9 cellular contexts compared by ENCODE assay signal in genomic region chr11:120912504-120912903, GRCh38.
DNase-seq lines count a peak whose midpoint lies in the region; ATAC-seq and TF ChIP-seq lines count a peak whose summit lies in the region.
"Had no signal": no experiment of that assay in that cellular context is flagged by ENCODE, and none has a peak within 500 bp of the region (broad histone marks: within the 10 kb centered on the region; RNA-seq: fewer than 3 reads in every experiment).

No MANE protein-coding gene starts in this region.

- H3K27ac ChIP-seq in cardiac muscle cell (no peak overlapping the region), OCI-LY1 (ENCODE audit: low read depth, low read length, poor library complexity, severe bottlenecking) (no peak overlapping the region), upper lobe of right lung (no peak overlapping the region), sigmoid colon (no peak overlapping the region)
- H3K27ac ChIP-seq: thoracic aorta had no signal

- H3K9ac ChIP-seq in OCI-LY1 (ENCODE audit: low read length) = no peak overlapping the region

- no peaks in the 10 kb centered on the region for H3K79me2 ChIP-seq in OCI-LY1 (ENCODE audit: insufficient read depth, low read length)

- 41 to 43% methylated on average over 5 of the region's 5 CpGs for WGBS in sigmoid colon, 2 donors

- no peaks in the 10 kb centered on the region for H4K20me1 ChIP-seq in OCI-LY1 (ENCODE audit: insufficient read depth, low read length)

- H3K4me1 ChIP-seq in cardiac muscle cell (ENCODE audit: low read depth) (no peaks in the 10 kb centered on the region), OCI-LY1 (ENCODE audit: insufficient read depth, low read length, severe bottlenecking) (no peaks in the 10 kb centered on the region), upper lobe of right lung (no peaks in the 10 kb centered on the region), sigmoid colon (no peaks in the 10 kb centered on the region)

- H3K9me3 ChIP-seq in cardiac muscle cell (ENCODE audit: low read depth) (no peaks in the 10 kb centered on the region), OCI-LY1 (ENCODE audit: low read length) (no peaks in the 10 kb centered on the region), upper lobe of right lung (no peaks in the 10 kb centered on the region), sigmoid colon (no peaks in the 10 kb centered on the region)
- H3K9me3 ChIP-seq: thoracic aorta had no signal

- H3F3A ChIP-seq in OCI-LY1 (ENCODE audit: insufficient read depth, low read length) = no peaks in the 10 kb centered on the region

- H3K27me3 ChIP-seq in cardiac muscle cell = peaks cover 8% of the 10 kb centered on the region
- H3K27me3 ChIP-seq in OCI-LY1 (ENCODE audit: insufficient read depth, low read length) = no peaks in the 10 kb centered on the region
- no peaks in the 10 kb centered on the region for H3K27me3 ChIP-seq in upper lobe of right lung
- H3K27me3 ChIP-seq in sigmoid colon = no peaks in the 10 kb centered on the region

- H2AFZ ChIP-seq in OCI-LY1 (ENCODE audit: low read length) = no peak overlapping the region

- DNase-seq in cardiac muscle cell (ENCODE audit: low read depth in 1 of 2, low spot score in 1 of 2) (peak; percentile 57 to 65), Right ventricle myocardium superior (no peak), foreskin fibroblast (peak; percentile 14 to 25), upper lobe of right lung (no peak), sigmoid colon (no peak), cerebellar nuclear complex (lab: John Stamatoyannopoulos, UW) (no peak)

- H3K4me2 ChIP-seq in OCI-LY1 (ENCODE audit: low read length) = no peak overlapping the region

- no peak for ATAC-seq in Right ventricle myocardium superior (ENCODE audit: poor library complexity)
- ATAC-seq in upper lobe of right lung = no peak
- no peak for ATAC-seq in HG03108 (IDR thresholded peaks at IDR 0.05; ENCODE audit: unreplicated experiment)

- H3K4me3 ChIP-seq in cardiac muscle cell = no peak overlapping the region
- H3K4me3 ChIP-seq in OCI-LY1 (ENCODE audit: low read depth, low read length, poor library complexity, severe bottlenecking) = no peak overlapping the region
- no peak overlapping the region for H3K4me3 ChIP-seq in foreskin fibroblast (ENCODE audit: low read depth in 1 of 2, low read length in 2 of 2)
- H3K4me3 ChIP-seq in upper lobe of right lung = no peak overlapping the region
- H3K4me3 ChIP-seq in sigmoid colon = no peak overlapping the region
- H3K4me3 ChIP-seq: thoracic aorta had no signal

- no peaks in the 10 kb centered on the region for H3K36me3 ChIP-seq in cardiac muscle cell
- no peaks in the 10 kb centered on the region for H3K36me3 ChIP-seq in OCI-LY1 (ENCODE audit: insufficient read depth, low read length)
- H3K36me3 ChIP-seq in upper lobe of right lung = no peaks in the 10 kb centered on the region
- no peaks in the 10 kb centered on the region for H3K36me3 ChIP-seq in sigmoid colon
- H3K36me3 ChIP-seq: thoracic aorta had no signal

- no peak for TF ChIP-seq EP300 in sigmoid colon (IDR thresholded peaks at IDR 0.05)

- H3K9me2 ChIP-seq in OCI-LY1 (ENCODE audit: low read depth, low read length) = no peaks in the 10 kb centered on the region

- intact Hi-C loops in Right ventricle myocardium superior (cut with DNase I) = no loop called here
- intact Hi-C loops in upper lobe of right lung (cut with DNase I) = no loop called here
- intact Hi-C loops in sigmoid colon (cut with DNase I) = no loop called here

- TF ChIP-seq POLR2A in sigmoid colon (IDR thresholded peaks at IDR 0.05) = no peak

- TF ChIP-seq CTCF in cardiac muscle cell (IDR thresholded peaks at IDR 0.05; ENCODE audit: low read depth, low read length) (peak; percentile 55), OCI-LY1 (IDR thresholded peaks at IDR 0.05; ENCODE audit: low read length) (peak; percentile 41; the same call in 1 of the 2 replicates), foreskin fibroblast (IDR thresholded peaks at IDR 0.05; ENCODE audit: low read depth, low read length) (no peak), upper lobe of right lung (IDR thresholded peaks at IDR 0.05) (peak; percentile 25), sigmoid colon (IDR thresholded peaks at IDR 0.05) (no peak)

Comparison
In these comparisons a context has a peak if more than half of its experiments do, and no peak if none do; other contexts are left out.
1. DNase-seq: peak in cardiac muscle cell (2 of 2) and foreskin fibroblast (2 of 2); none in Right ventricle myocardium superior (single experiment), upper lobe of right lung (single experiment), sigmoid colon (single experiment) and cerebellar nuclear complex (0 of 2).
2. CTCF ChIP-seq: peak in cardiac muscle cell (single experiment), OCI-LY1 (single experiment) and upper lobe of right lung (single experiment); none in foreskin fibroblast (single experiment) and sigmoid colon (0 of 4).